8 cellular contexts compared by ENCODE assay signal in the genomic region with DNA sequence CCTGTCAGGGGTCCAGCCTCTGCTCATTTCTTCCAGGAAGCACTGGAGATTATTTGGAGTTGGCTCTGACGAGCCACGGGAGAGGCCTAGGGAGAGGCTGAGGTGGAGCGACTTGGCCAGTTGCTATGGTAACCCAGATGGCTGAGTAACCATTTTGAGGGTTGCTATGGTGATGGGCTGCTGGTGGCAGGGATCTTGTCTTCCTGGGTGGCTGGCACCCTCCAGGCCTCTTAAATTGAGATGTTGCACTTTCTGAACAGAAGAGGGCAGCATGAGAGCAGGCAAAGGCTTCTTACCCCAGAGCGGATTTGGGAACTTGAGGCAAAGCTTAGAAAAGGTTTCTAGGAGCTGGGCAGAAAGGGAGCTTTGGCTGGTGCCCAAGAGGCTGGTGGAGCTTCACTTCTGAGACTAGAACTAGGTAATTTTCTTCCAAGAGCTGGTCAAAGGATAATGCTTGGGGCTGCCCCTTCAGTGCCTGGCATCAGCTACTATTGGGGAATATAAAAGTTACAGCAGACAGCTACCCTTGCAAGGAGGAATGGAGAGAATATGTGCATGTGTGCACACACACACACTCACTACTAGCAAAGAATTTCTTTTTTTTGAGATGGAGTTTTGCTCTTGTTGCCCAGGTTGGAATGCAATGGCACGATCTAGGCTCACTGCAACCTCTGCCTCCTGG.
DNase-seq lines count a peak whose midpoint lies in the region; ATAC-seq and TF ChIP-seq lines count a peak whose summit lies in the region.

No MANE protein-coding gene starts in this region.

- TF ChIP-seq CTCF in GM10248 (IDR thresholded peaks at IDR 0.05; ENCODE audit: control extremely low read depth, extremely low read depth, low read depth, missing control alignments) = peak; percentile 84

- no peaks in the 10 kb centered on the region for H3K36me3 Mint-ChIP-seq in activated naive CD8-positive, alpha-beta T cell treated with anti-CD3 and anti-CD28 coated beads for 36 hours

- ATAC-seq in HG02623 (IDR thresholded peaks at IDR 0.05; ENCODE audit: unreplicated experiment) = no peak
- no peak for ATAC-seq in GM18502 (IDR thresholded peaks at IDR 0.05; ENCODE audit: poor library complexity, unreplicated experiment)

- POLR2A ChIA-PET in GM10248 (lab: Yijun Ruan, JAX) = no interaction called here

- CTCF ChIA-PET in GM10248 (lab: Yijun Ruan, JAX) = interaction anchor here (0.6 to 6.9 kb wide), 69 partner anchors 9 to 701 kb away, joined by 3 to 127 read pairs (median 4); a partner anchor contains a TSS

- H3K4me1 Mint-ChIP-seq in activated naive CD8-positive, alpha-beta T cell treated with anti-CD3 and anti-CD28 coated beads for 36 hours = peaks cover 21% of the 10 kb centered on the region

- no peak overlapping the region for H3K27ac Mint-ChIP-seq in activated naive CD8-positive, alpha-beta T cell treated with anti-CD3 and anti-CD28 coated beads for 36 hours

- intact Hi-C loops in head of caudate nucleus (cut with DNase I) = no loop called here

- peak; percentile 81 for DNase-seq in GM10248 (ENCODE audit: extremely low spot score)
- peak; percentile 96 for DNase-seq in NCI-H1105 (lab: John Stamatoyannopoulos, UW)
- DNase-seq in SKM-1 (lab: John Stamatoyannopoulos, UW; ENCODE audit: unreplicated experiment) = peak; percentile 68
- peak; percentile 64 for DNase-seq in activated naive CD8-positive, alpha-beta T cell treated with anti-CD3 and anti-CD28 coated beads for 36 hours
- peak; percentile 56 to 96 (median 82) for DNase-seq in head of caudate nucleus
- DNase-seq in pons (ENCODE audit: low spot score) = peak; percentile 87

- no peak overlapping the region for H3K4me3 Mint-ChIP-seq in activated naive CD8-positive, alpha-beta T cell treated with anti-CD3 and anti-CD28 coated beads for 36 hours

- no peaks in the 10 kb centered on the region for H3K27me3 Mint-ChIP-seq in activated naive CD8-positive, alpha-beta T cell treated with anti-CD3 and anti-CD28 coated beads for 36 hours

- H3K9me3 Mint-ChIP-seq in activated naive CD8-positive, alpha-beta T cell treated with anti-CD3 and anti-CD28 coated beads for 36 hours = no peaks in the 10 kb centered on the region
